ENCODE assay signal across 8 cellular contexts in the genomic region with DNA sequence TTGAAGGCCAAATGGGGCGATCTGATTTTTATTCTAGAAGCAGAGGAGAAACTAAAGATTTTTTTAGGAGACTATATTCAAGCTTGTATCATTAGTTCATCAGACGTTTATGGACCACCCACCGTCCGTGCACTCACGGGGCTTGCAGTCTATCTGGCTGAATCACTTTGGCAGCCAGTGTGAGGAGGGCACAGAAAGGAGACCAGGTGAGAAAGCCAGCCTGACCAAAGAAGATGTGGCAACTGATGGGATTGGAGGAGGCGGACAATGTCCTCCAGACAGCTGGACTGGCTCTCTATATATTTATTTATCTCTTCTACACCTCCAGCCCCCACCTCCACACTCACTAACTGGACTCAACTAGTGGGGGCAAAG. TPM values are rescaled to one million over a fixed set of nuclear protein-coding genes. Genes with fewer than 3 reads are reported as not detected.
DNase-seq lines count a peak whose midpoint lies in the region; ATAC-seq, FAIRE-seq and TF ChIP-seq lines count a peak whose summit lies in the region.

No MANE protein-coding gene starts in this region.

- FAIRE-seq in keratinocyte (lab: Jason Lieb, UNC) = no peak

- H3K27me3 Mint-ChIP-seq in T-helper 1 cell treated with Interleukin-12 subunit alpha and Interleukin-12 subunit beta and Interleukin-4 antibody, amounts not matched to agents 30 μg/mL and 1 μg/mL, for 36 hours (ENCODE audit: low read depth) = no peaks in the 10 kb centered on the region
- H3K27me3 Mint-ChIP-seq in activated T-helper 17 cell treated with anti-CD3 and anti-CD28 coated beads, Interleukin-2, amount 50 U/mL, for 72 hours = no peaks in the 10 kb centered on the region

- H4K20me1 ChIP-seq in keratinocyte (ENCODE audit: control insufficient read depth, extremely low read depth, insufficient read depth, low read length) = peaks cover 3% of the 10 kb centered on the region

- H3K9me1 ChIP-seq in keratinocyte (ENCODE audit: control insufficient read depth, extremely low read depth, insufficient read depth, low read length) = no peaks in the 10 kb centered on the region

- peaks cover 13 to 24% of the 10 kb centered on the region in 2 experiments for H3K36me3 ChIP-seq in keratinocyte (ENCODE audit: control insufficient read depth in 2 of 2, extremely low read depth in 1 of 2, insufficient read depth in 2 of 2, low read length in 2 of 2)
- H3K36me3 ChIP-seq in suprapubic skin = peaks cover 19% of the 10 kb centered on the region

- H3K9ac ChIP-seq in keratinocyte (ENCODE audit: control insufficient read depth, extremely low read depth, insufficient read depth, low read length) = peak overlapping the region; percentile 82

- H3K9me3 ChIP-seq in keratinocyte (ENCODE audit: control insufficient read depth, low read depth, low read length) = no peaks in the 10 kb centered on the region
- no peaks in the 10 kb centered on the region for H3K9me3 ChIP-seq in suprapubic skin

- ATAC-seq in activated T-helper 17 cell treated with anti-CD3 and anti-CD28 coated beads, Interleukin-2, amount 50 U/mL, for 72 hours (replicated peaks) = no peak
- ATAC-seq in GM21723 (IDR thresholded peaks at IDR 0.05; ENCODE audit: unreplicated experiment) = no peak

- peak overlapping the region; percentile 93 for H3K4me3 Mint-ChIP-seq in T-helper 1 cell treated with Interleukin-12 subunit alpha and Interleukin-12 subunit beta and Interleukin-4 antibody, amounts not matched to agents 30 μg/mL and 1 μg/mL, for 36 hours
- H3K4me3 Mint-ChIP-seq in activated T-helper 17 cell treated with anti-CD3 and anti-CD28 coated beads, Interleukin-2, amount 50 U/mL, for 72 hours = peak overlapping the region; percentile 92

- peaks cover 41% of the 10 kb centered on the region for H3K4me1 Mint-ChIP-seq in T-helper 1 cell treated with Interleukin-12 subunit alpha and Interleukin-12 subunit beta and Interleukin-4 antibody, amounts not matched to agents 30 μg/mL and 1 μg/mL, for 36 hours (ENCODE audit: low read depth)
- peaks cover 21% of the 10 kb centered on the region for H3K4me1 Mint-ChIP-seq in activated T-helper 17 cell treated with anti-CD3 and anti-CD28 coated beads, Interleukin-2, amount 50 U/mL, for 72 hours

- DNase-seq in T-helper 1 cell (no peak), keratinocyte (ENCODE audit: low read depth, low spot score) (no peak), suprapubic skin (ENCODE audit: low spot score in 2 of 2) (no peak), NCI-H1417 (lab: John Stamatoyannopoulos, UW) (no peak), NOMO-1 treated with DMSO at 0.1 percent for 48 hours (lab: John Stamatoyannopoulos, UW; ENCODE audit: unreplicated experiment) (no peak)

- dilution Hi-C loops in keratinocyte (cut with MboI; ENCODE audit: extremely low pct_ligation_motif_present, low sequenced_read_pairs) = no loop called here

- no peak for TF ChIP-seq EP300 in suprapubic skin (IDR thresholded peaks at IDR 0.05)

- TF ChIP-seq CTCF in keratinocyte (optimal IDR thresholded peaks at IDR 0.05 in 1 of 3, IDR thresholded peaks at IDR 0.05 in 1 of 3, conservative IDR thresholded peaks at IDR 0.05 in 1 of 3; ENCODE audit: extremely low read depth in 1 of 3, insufficient read depth in 2 of 3, low read length in 3 of 3) = no peak
- no peak for TF ChIP-seq CTCF in suprapubic skin (IDR thresholded peaks at IDR 0.05)

- H3K27ac ChIP-seq in keratinocyte (ENCODE audit: control insufficient read depth, insufficient read depth, low read length) (peak overlapping the region; percentile 75), suprapubic skin (peak overlapping the region; percentile 96)

- no peaks in the 10 kb centered on the region for H3K9me3 Mint-ChIP-seq in T-helper 1 cell treated with Interleukin-12 subunit alpha and Interleukin-12 subunit beta and Interleukin-4 antibody, amounts not matched to agents 30 μg/mL and 1 μg/mL, for 36 hours
- no peaks in the 10 kb centered on the region for H3K9me3 Mint-ChIP-seq in activated T-helper 17 cell treated with anti-CD3 and anti-CD28 coated beads, Interleukin-2, amount 50 U/mL, for 72 hours

- H3K27ac Mint-ChIP-seq in T-helper 1 cell treated with Interleukin-12 subunit alpha and Interleukin-12 subunit beta and Interleukin-4 antibody, amounts not matched to agents 30 μg/mL and 1 μg/mL, for 36 hours = peak overlapping the region; percentile 82
- H3K27ac Mint-ChIP-seq in activated T-helper 17 cell treated with anti-CD3 and anti-CD28 coated beads, Interleukin-2, amount 50 U/mL, for 72 hours = peak overlapping the region; percentile 92

- WGBS in suprapubic skin = 12% methylated on average over 6 of the region's 6 CpGs

- TF ChIP-seq POLR2A in suprapubic skin (IDR thresholded peaks at IDR 0.05) = no peak

- peak overlapping the region; percentile 76 for H3K4me2 ChIP-seq in keratinocyte (ENCODE audit: control insufficient read depth, extremely low read depth, insufficient read depth, low read depth, low read length)

- peaks cover 20% of the 10 kb centered on the region for H3K36me3 Mint-ChIP-seq in T-helper 1 cell treated with Interleukin-12 subunit alpha and Interleukin-12 subunit beta and Interleukin-4 antibody, amounts not matched to agents 30 μg/mL and 1 μg/mL, for 36 hours (ENCODE audit: low read depth)
- H3K36me3 Mint-ChIP-seq in activated T-helper 17 cell treated with anti-CD3 and anti-CD28 coated beads, Interleukin-2, amount 50 U/mL, for 72 hours (ENCODE audit: low read depth) = peaks cover 42% of the 10 kb centered on the region

- H3K4me1 ChIP-seq in keratinocyte (ENCODE audit: control insufficient read depth, extremely low read depth, insufficient read depth, low read length) (peaks cover 62% of the 10 kb centered on the region), suprapubic skin (peaks cover 41% of the 10 kb centered on the region)

- H3K79me2 ChIP-seq in keratinocyte (ENCODE audit: control insufficient read depth, insufficient read depth, low read length) = peaks cover 48% of the 10 kb centered on the region

- H2AFZ ChIP-seq in keratinocyte (ENCODE audit: control insufficient read depth, low read length) = no peak overlapping the region

- peak overlapping the region; percentile 67 to 92 (median 79) for H3K4me3 ChIP-seq in keratinocyte (ENCODE audit: control insufficient read depth in 2 of 3, extremely low read depth in 1 of 3, insufficient read depth in 2 of 3, low read depth in 1 of 3, low read length in 3 of 3)
- H3K4me3 ChIP-seq in suprapubic skin = peak overlapping the region; percentile 80

- no peaks in the 10 kb centered on the region for H3K27me3 ChIP-seq in keratinocyte (ENCODE audit: control insufficient read depth, extremely low read depth, insufficient read depth, low read length)
- no peaks in the 10 kb centered on the region for H3K27me3 ChIP-seq in suprapubic skin

RNA-seq across cellular contexts. Expression of a gene that starts 0.8 kb away (rescaled TPM):
- 10 to 100 TPM; 53.4 to 73.7 TPM for total RNA-seq in activated T-helper 17 cell treated with anti-CD3 and anti-CD28 coated beads, Interleukin-2, amount 50 U/mL, for 72 hours
- polyA plus RNA-seq in keratinocyte = 277 to 331 TPM (median 283 TPM) in 3 replicates
- 61.1 TPM for polyA plus RNA-seq in keratinocyte (2011; ENCODE audit: low read depth)
- 172 and 242 TPM in 2 replicates for polyA plus RNA-seq in keratinocyte (2011; cell fraction: cytosol; rRNA removed)
- 291 and 315 TPM in 2 replicates for polyA plus RNA-seq in keratinocyte (2011; cell fraction: nucleus; rRNA removed)
- polyA plus RNA-seq in keratinocyte (2012; ENCODE audit: low replicate concordance) = 181 and 389 TPM in 2 replicates
- 167 to 242 TPM (median 175 TPM) in 3 replicates for polyA minus RNA-seq in keratinocyte
- polyA minus RNA-seq in keratinocyte (2011; cell fraction: cytosol; rRNA and poly(A)+ RNA removed) = 112 TPM
- polyA minus RNA-seq in keratinocyte (2011; cell fraction: nucleus; rRNA and poly(A)+ RNA removed) = 91.7 and 106 TPM in 2 replicates
- total RNA-seq in suprapubic skin = 100 to 1,000 TPM; 149 to 434 (median 349) TPM

RNA-seq across cellular contexts. Expression of a gene that starts 9.9 kb away (rescaled TPM):
- total RNA-seq in activated T-helper 17 cell treated with anti-CD3 and anti-CD28 coated beads, Interleukin-2, amount 50 U/mL, for 72 hours = 100 to 1,000 TPM; 127 to 199 TPM
- polyA plus RNA-seq in keratinocyte = 13.6 to 102 TPM (median 84.2 TPM) in 3 replicates
- 0.67 TPM for polyA plus RNA-seq in keratinocyte (2011; ENCODE audit: low read depth)
- polyA plus RNA-seq in keratinocyte (2011; cell fraction: cytosol; rRNA removed) = 28.1 and 35.5 TPM in 2 replicates
- 16.0 and 25.4 TPM in 2 replicates for polyA plus RNA-seq in keratinocyte (2011; cell fraction: nucleus; rRNA removed)
- polyA plus RNA-seq in keratinocyte (2012; ENCODE audit: low replicate concordance) = 1.7 and 97.6 TPM in 2 replicates
- polyA minus RNA-seq in keratinocyte = 19.5 to 267 TPM (median 125 TPM) in 3 replicates
- 29.9 TPM for polyA minus RNA-seq in keratinocyte (2011; cell fraction: cytosol; rRNA and poly(A)+ RNA removed)
- polyA minus RNA-seq in keratinocyte (2011; cell fraction: nucleus; rRNA and poly(A)+ RNA removed) = 6.6 and 9.9 TPM in 2 replicates
- 10 to 100 TPM in 1 of 4 donors, 1 to 10 TPM in 3; 5.8 to 11.6 (median 7.8) TPM for total RNA-seq in suprapubic skin

RNA-seq across cellular contexts. Expression of a gene that starts 21.0 kb away (rescaled TPM):
- 10 to 100 TPM; 34.1 to 39.4 TPM for total RNA-seq in activated T-helper 17 cell treated with anti-CD3 and anti-CD28 coated beads, Interleukin-2, amount 50 U/mL, for 72 hours
- polyA plus RNA-seq in keratinocyte = 11.1 to 28.7 TPM (median 14.3 TPM) in 3 replicates
- polyA plus RNA-seq in keratinocyte (2011; ENCODE audit: low read depth) = 50.1 TPM
- polyA plus RNA-seq in keratinocyte (2011; cell fraction: cytosol; rRNA removed) = 17.2 and 22.3 TPM in 2 replicates
- 17.7 and 22.2 TPM in 2 replicates for polyA plus RNA-seq in keratinocyte (2011; cell fraction: nucleus; rRNA removed)
- 28.0 and 42.0 TPM in 2 replicates for polyA plus RNA-seq in keratinocyte (2012; ENCODE audit: low replicate concordance)
- polyA minus RNA-seq in keratinocyte = 6.9 to 19.1 TPM (median 11.9 TPM) in 3 replicates
- polyA minus RNA-seq in keratinocyte (2011; cell fraction: cytosol; rRNA and poly(A)+ RNA removed) = 10.0 TPM
- 3.6 and 6.7 TPM in 2 replicates for polyA minus RNA-seq in keratinocyte (2011; cell fraction: nucleus; rRNA and poly(A)+ RNA removed)
- total RNA-seq in suprapubic skin = 10 to 100 TPM; 26.8 to 43.2 (median 40.3) TPM

RNA-seq across cellular contexts. Expression of a gene that starts 21.1 kb away (rescaled TPM):
- 10 to 100 TPM; 53.4 to 59.3 TPM for total RNA-seq in activated T-helper 17 cell treated with anti-CD3 and anti-CD28 coated beads, Interleukin-2, amount 50 U/mL, for 72 hours
- 5.9 to 6.7 TPM (median 6.1 TPM) in 3 replicates for polyA plus RNA-seq in keratinocyte
- polyA plus RNA-seq in keratinocyte (2011; ENCODE audit: low read depth) = 5.7 TPM
- 2.6 and 2.8 TPM in 2 replicates for polyA plus RNA-seq in keratinocyte (2011; cell fraction: cytosol; rRNA removed)
- polyA plus RNA-seq in keratinocyte (2011; cell fraction: nucleus; rRNA removed) = 39.1 and 48.7 TPM in 2 replicates
- polyA plus RNA-seq in keratinocyte (2012; ENCODE audit: low replicate concordance) = 7.4 and 8.6 TPM in 2 replicates
- 33.6 to 55.6 TPM (median 44.6 TPM) in 3 replicates for polyA minus RNA-seq in keratinocyte
- 3.6 TPM for polyA minus RNA-seq in keratinocyte (2011; cell fraction: cytosol; rRNA and poly(A)+ RNA removed)
- 38.3 and 53.9 TPM in 2 replicates for polyA minus RNA-seq in keratinocyte (2011; cell fraction: nucleus; rRNA and poly(A)+ RNA removed)
- 100 to 1,000 TPM in 1 of 4 donors, 10 to 100 TPM in 3; 44.2 to 132 (median 65.5) TPM for total RNA-seq in suprapubic skin

RNA-seq across cellular contexts. Expression of a gene that starts 31.0 kb away (rescaled TPM):
- total RNA-seq in activated T-helper 17 cell treated with anti-CD3 and anti-CD28 coated beads, Interleukin-2, amount 50 U/mL, for 72 hours = not detected
- polyA plus RNA-seq in keratinocyte = 0.07 TPM in 1 of 3 replicates, not detected in the others
- polyA plus RNA-seq in keratinocyte (2011; ENCODE audit: low read depth) = not detected
- 0.04 TPM in 1 of 2 replicates, not detected in the other for polyA plus RNA-seq in keratinocyte (2011; cell fraction: cytosol; rRNA removed)
- not detected in 2 replicates for polyA plus RNA-seq in keratinocyte (2011; cell fraction: nucleus; rRNA removed)
- not detected in 2 replicates for polyA plus RNA-seq in keratinocyte (2012; ENCODE audit: low replicate concordance)
- 1.3 to 3.4 TPM in 2 of 3 replicates, not detected in the other for polyA minus RNA-seq in keratinocyte
- not detected for polyA minus RNA-seq in keratinocyte (2011; cell fraction: cytosol; rRNA and poly(A)+ RNA removed)
- not detected in 2 replicates for polyA minus RNA-seq in keratinocyte (2011; cell fraction: nucleus; rRNA and poly(A)+ RNA removed)
- not detected for total RNA-seq in suprapubic skin

Comparison
In these comparisons a context has a peak if more than half of its experiments do, and no peak if none do; other contexts are left out.
1. RNA of a gene that starts 9.9 kb away (total RNA-seq): 127 to 199 TPM in activated T-helper 17 cell treated with anti-CD3 and anti-CD28 coated beads, Interleukin-2, amount 50 U/mL, for 72 hours; 5.8 to 11.6 TPM in suprapubic skin; every median in the first group is over 10 times any median in the second.